In the genomic region with DNA sequence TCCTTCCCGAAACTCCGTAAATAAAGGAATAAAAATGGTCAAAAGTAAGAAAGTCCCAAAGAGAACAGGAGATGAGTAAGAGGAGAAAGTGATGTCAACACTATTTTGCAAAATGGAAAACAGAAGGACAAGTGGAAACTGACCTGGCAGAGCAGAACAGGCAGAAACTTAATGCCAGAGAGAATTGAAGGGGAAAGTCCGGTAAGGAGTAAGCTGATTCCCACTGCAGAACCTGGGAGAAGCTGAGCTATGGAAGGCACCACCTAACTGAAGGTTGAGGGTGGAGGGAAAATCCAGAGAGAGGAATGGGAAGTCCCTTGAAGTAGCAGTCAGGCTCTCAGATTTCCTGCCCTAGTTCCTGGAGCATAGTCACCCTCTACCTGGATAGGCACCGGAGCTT, we compare ENCODE assay signal across 24 cellular contexts. TPM values are rescaled to one million over a fixed set of nuclear protein-coding genes. Genes with fewer than 3 reads are reported as not detected.
A peak's percentile ranks its signal among the peaks of the same experiment; 100 is the strongest.
DNase-seq lines count a peak whose midpoint lies in the region; ATAC-seq, FAIRE-seq and TF ChIP-seq lines count a peak whose summit lies in the region.
"Had no signal": no experiment of that assay in that cellular context is flagged by ENCODE, and none has a peak within 500 bp of the region (broad histone marks: within the 10 kb centered on the region; RNA-seq: fewer than 3 reads in every experiment).

No MANE protein-coding gene starts in this region.

- no peak for FAIRE-seq in endothelial cell of umbilical vein (lab: Jason Lieb, UNC)
- FAIRE-seq: H1 had no signal

- H3K4me3 ChIP-seq in BLaER1 (no peak overlapping the region), endothelial cell of umbilical vein (replicated peaks in 1 of 3; ENCODE audit: insufficient read depth in 1 of 3, low read depth in 1 of 3, low read length in 3 of 3) (no peak overlapping the region)
- H3K4me3 ChIP-seq: cardiac muscle cell, SJCRH30, tibial nerve had no signal

- H3K27me3 Mint-ChIP-seq in nephron (ENCODE audit: low read depth), result peaks cover 8% of the 10 kb centered on the region
- peaks cover 15% of the 10 kb centered on the region for H3K27me3 Mint-ChIP-seq in activated T-cell treated with anti-CD3 and anti-CD28 coated beads, Interleukin-2, amount 50 U/mL, for 4 hours (ENCODE audit: low read depth)

- intact Hi-C loops in endothelial cell of umbilical vein (cut with micrococcal nuclease), result loop anchor here (5.0 kb wide), 1 partner anchor 1284 kb away; no protein-coding TSS in a partner anchor

- H3K9ac ChIP-seq in BLaER1 (no peak overlapping the region), endothelial cell of umbilical vein (replicated peaks; ENCODE audit: extremely low read depth, insufficient read depth, low read length) (no peak overlapping the region)

- H3K4me2 ChIP-seq in BLaER1, result peak overlapping the region; percentile 72
- no peak overlapping the region for H3K4me2 ChIP-seq in endothelial cell of umbilical vein (ENCODE audit: insufficient read depth, low read length)

- H2AFZ ChIP-seq in endothelial cell of umbilical vein (ENCODE audit: low read depth, low read length), result peak overlapping the region; percentile 40

- H4K20me1 ChIP-seq in BLaER1 (no peaks in the 10 kb centered on the region), endothelial cell of umbilical vein (replicated peaks; ENCODE audit: control insufficient read depth, extremely low read depth, insufficient read depth, low read length) (no peaks in the 10 kb centered on the region)

- TF ChIP-seq CTCF in endothelial cell of umbilical vein (IDR thresholded peaks at IDR 0.05; ENCODE audit: extremely low read depth in 1 of 2, insufficient read depth in 1 of 2, low read depth in 1 of 2, low read length in 2 of 2), result no peak
- no peak for TF ChIP-seq CTCF in nephron (IDR thresholded peaks at IDR 0.05; ENCODE audit: unreplicated experiment in 3 of 3)

- dilution Hi-C loops in endothelial cell of umbilical vein (cut with MboI; ENCODE audit: extremely low pct_ligation_motif_present, low sequenced_read_pairs), result no loop called here

- H3K79me2 ChIP-seq in endothelial cell of umbilical vein (ENCODE audit: control insufficient read depth, insufficient read depth, low read length), result no peaks in the 10 kb centered on the region

- POLR2A ChIA-PET in endothelial cell of umbilical vein (lab: Charles Lee), result no interaction called here

- BruUV-seq in endothelial cell of umbilical vein (replicated peaks; lab: Mats Ljungman, UMichigan), result no TSS peak

- H3K27me3 ChIP-seq in BLaER1 (no peaks in the 10 kb centered on the region), endothelial cell of umbilical vein (ENCODE audit: control insufficient read depth in 2 of 2, insufficient read depth in 2 of 2, low read length in 2 of 2) (no peaks in the 10 kb centered on the region)
- H3K27me3 ChIP-seq: cardiac muscle cell, SJCRH30, tibial nerve had no signal

- peaks cover 40% of the 10 kb centered on the region for H3K4me1 Mint-ChIP-seq in nephron
- H3K4me1 Mint-ChIP-seq in activated T-cell treated with anti-CD3 and anti-CD28 coated beads, Interleukin-2, amount 50 U/mL, for 4 hours (ENCODE audit: low read depth), result no peaks in the 10 kb centered on the region

- no peaks in the 10 kb centered on the region for H3K36me3 Mint-ChIP-seq in nephron (ENCODE audit: low read depth)
- H3K36me3 Mint-ChIP-seq in activated T-cell treated with anti-CD3 and anti-CD28 coated beads, Interleukin-2, amount 50 U/mL, for 4 hours (ENCODE audit: insufficient read depth), result no peaks in the 10 kb centered on the region
- H3K36me3 Mint-ChIP-seq: activated naive CD8-positive, alpha-beta T cell treated with anti-CD3 and anti-CD28 coated beads for 36 hours; CD8-positive, alpha-beta T cell; mesothelial cell of epicardium; WTC11 had no signal

- DNase-seq in NCI-H69 (lab: John Stamatoyannopoulos, UW) (peak; percentile 26), endothelial cell of umbilical vein (ENCODE audit: low read depth, low spot score) (no peak), GM03348 (ENCODE audit: low spot score) (no peak), NCI-H1436 treated with DMSO at 0.1 percent for 48 hours (lab: John Stamatoyannopoulos, UW) (no peak)
- no peak for DNase-seq in activated CD4-positive, CD25-positive, alpha-beta regulatory T cell treated with anti-CD3 and anti-CD28 coated beads, Interleukin-2, amount 50 U/mL, for 72 hours
- no peak for DNase-seq in activated T-cell treated with anti-CD3 and anti-CD28 coated beads, Interleukin-2, amount 50 U/mL, for 4 hours
- DNase-seq: activated naive CD8-positive, alpha-beta T cell treated with anti-CD3 and anti-CD28 coated beads for 36 hours; CD8-positive, alpha-beta T cell; kidney glomerular epithelial cell; NCI-H2029 treated with DMSO at 0.1 percent for 48 hours; NCI-H446 treated with DMSO at 0.1 percent for 48 hours; SJCRH30; stimulated activated CD4-positive, alpha-beta T cell treated with anti-CD3 and anti-CD28 coated beads, Interleukin-12 subunit alpha, Interleukin-12 subunit beta, amount 100 ng/mL, for 4 hours had no signal

- H3K27ac ChIP-seq in BLaER1 (peak overlapping the region; percentile 42; the same call in 1 of the 2 replicates), endothelial cell of umbilical vein (ENCODE audit: insufficient read depth, low read depth, low read length) (no peak overlapping the region)
- H3K27ac ChIP-seq: cardiac muscle cell, SJCRH30 had no signal

- CTCF ChIA-PET in endothelial cell of umbilical vein (lab: Charles Lee), result interaction anchor here (0.7 to 1.6 kb wide), 3 partner anchors 24 to 36 kb away, joined by 3 to 4 read pairs (median 3); no protein-coding TSS in a partner anchor

- peak overlapping the region; percentile 19 to 59 (median 46) for H3K27ac Mint-ChIP-seq in nephron
- H3K27ac Mint-ChIP-seq: activated naive CD8-positive, alpha-beta T cell treated with anti-CD3 and anti-CD28 coated beads for 36 hours; CD8-positive, alpha-beta T cell; IgD-negative memory B cell; mesothelial cell of epicardium; WTC11 had no signal

- H3K36me3 ChIP-seq in BLaER1 (no peaks in the 10 kb centered on the region), endothelial cell of umbilical vein (ENCODE audit: control insufficient read depth in 2 of 2, extremely low read depth in 1 of 2, insufficient read depth in 2 of 2, low read length in 2 of 2) (no peaks in the 10 kb centered on the region)
- H3K36me3 ChIP-seq: cardiac muscle cell, SJCRH30, tibial nerve had no signal

- H3K4me3 Mint-ChIP-seq in nephron, result no peak overlapping the region
- H3K4me3 Mint-ChIP-seq in activated T-cell treated with anti-CD3 and anti-CD28 coated beads, Interleukin-2, amount 50 U/mL, for 4 hours, result no peak overlapping the region
- H3K4me3 Mint-ChIP-seq: activated naive CD8-positive, alpha-beta T cell treated with anti-CD3 and anti-CD28 coated beads for 36 hours; CD8-positive, alpha-beta T cell; IgD-negative memory B cell; mesothelial cell of epicardium; WTC11 had no signal

- H3K9me3 ChIP-seq in BLaER1 (no peaks in the 10 kb centered on the region), endothelial cell of umbilical vein (replicated peaks; ENCODE audit: control insufficient read depth, insufficient read depth, low read length) (no peaks in the 10 kb centered on the region)
- H3K9me3 ChIP-seq: SJCRH30, tibial nerve had no signal

- no peaks in the 10 kb centered on the region for H3K9me1 ChIP-seq in endothelial cell of umbilical vein (replicated peaks; ENCODE audit: control insufficient read depth, extremely low read depth, insufficient read depth, low read length)

- H3K4me1 ChIP-seq in BLaER1 (peaks cover 39% of the 10 kb centered on the region), endothelial cell of umbilical vein (ENCODE audit: control insufficient read depth, extremely low read depth, insufficient read depth, low read length) (peaks cover 10% of the 10 kb centered on the region)

- no peak for TF ChIP-seq POLR2A in endothelial cell of umbilical vein (IDR thresholded peaks at IDR 0.05; ENCODE audit: low read depth, low read length)

- no peaks in the 10 kb centered on the region for H3K9me3 Mint-ChIP-seq in nephron
- no peaks in the 10 kb centered on the region for H3K9me3 Mint-ChIP-seq in activated T-cell treated with anti-CD3 and anti-CD28 coated beads, Interleukin-2, amount 50 U/mL, for 4 hours
- H3K9me3 Mint-ChIP-seq: activated naive CD8-positive, alpha-beta T cell treated with anti-CD3 and anti-CD28 coated beads for 36 hours; CD8-positive, alpha-beta T cell; WTC11 had no signal

- ATAC-seq in activated T-cell treated with anti-CD3 and anti-CD28 coated beads, Interleukin-2, amount 50 U/mL, for 4 hours, result no peak
- ATAC-seq: CD8-positive, alpha-beta T cell; WTC11 had no signal

TF ChIP-seq in endothelial cell of umbilical vein, 7 proteins besides CTCF, POLR2A, EP300 and RAD21:
- TF ChIP-seq, protein P1, sequence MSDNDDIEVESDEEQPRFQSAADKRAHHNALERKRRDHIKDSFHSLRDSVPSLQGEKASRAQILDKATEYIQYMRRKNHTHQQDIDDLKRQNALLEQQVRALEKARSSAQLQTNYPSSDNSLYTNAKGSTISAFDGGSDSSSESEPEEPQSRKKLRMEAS (IDR thresholded peaks at IDR 0.05; ENCODE audit: insufficient read depth, insufficient read length), result no peak
- TF ChIP-seq JUN (IDR thresholded peaks at IDR 0.05; ENCODE audit: borderline replicate concordance, insufficient read depth, insufficient read length, low read depth) (no peak), MYC (IDR thresholded peaks at IDR 0.05; ENCODE audit: low read depth, low read length) (no peak), FOS (IDR thresholded peaks at IDR 0.05; ENCODE audit: borderline replicate concordance, insufficient read depth, low read length) (no peak), POLR2AphosphoS5 (IDR thresholded peaks at IDR 0.05; ENCODE audit: insufficient read depth, low read depth, low read length) (no peak), EZH2 (IDR thresholded peaks at IDR 0.05; ENCODE audit: borderline replicate concordance, low read depth, low read length, severe bottlenecking) (no peak), GATA2 (IDR thresholded peaks at IDR 0.05; ENCODE audit: insufficient read depth, insufficient read length, low read depth, low read length) (no peak)

RNA-seq across cellular contexts. Expression of a gene that starts 59.7 kb away (rescaled TPM):
- not detected in 2 replicates for total RNA-seq in endothelial cell of umbilical vein
- polyA plus RNA-seq in endothelial cell of umbilical vein, result not detected in 2 replicates
- not detected in 2 replicates for polyA plus RNA-seq in endothelial cell of umbilical vein (2011; cell fraction: cytosol; rRNA removed)
- not detected in 2 replicates for polyA plus RNA-seq in endothelial cell of umbilical vein (2011; cell fraction: nucleus; rRNA removed)
- not detected in 2 replicates for polyA plus RNA-seq in endothelial cell of umbilical vein (2012)
- not detected in 2 replicates for polyA minus RNA-seq in endothelial cell of umbilical vein
- polyA minus RNA-seq in endothelial cell of umbilical vein (2011; cell fraction: cytosol; rRNA and poly(A)+ RNA removed), result not detected
- not detected in 2 replicates for polyA minus RNA-seq in endothelial cell of umbilical vein (2011; cell fraction: nucleus; rRNA and poly(A)+ RNA removed)
- total RNA-seq in activated T-cell treated with anti-CD3 and anti-CD28 coated beads, Interleukin-2, amount 50 U/mL, for 4 hours, result not detected
- total RNA-seq: activated CD8-positive, alpha-beta memory T cell treated with anti-CD3 and anti-CD28 coated beads for 36 hours; activated naive CD8-positive, alpha-beta T cell treated with anti-CD3 and anti-CD28 coated beads for 36 hours; cardiac muscle cell; CD8-positive, alpha-beta T cell; mesothelial cell of epicardium; SJCRH30; T-helper 2 cell treated with Interferon-gamma antibody and Interleukin-4, amounts not matched to agents 100 ng/mL and 5 ng/mL, for 36 hours; tibial nerve had no signal
- polyA plus RNA-seq: cardiac muscle cell, IgD-negative memory B cell, neural cell had no signal
